ENCODE assay signal across 8 cellular contexts in the genomic region with DNA sequence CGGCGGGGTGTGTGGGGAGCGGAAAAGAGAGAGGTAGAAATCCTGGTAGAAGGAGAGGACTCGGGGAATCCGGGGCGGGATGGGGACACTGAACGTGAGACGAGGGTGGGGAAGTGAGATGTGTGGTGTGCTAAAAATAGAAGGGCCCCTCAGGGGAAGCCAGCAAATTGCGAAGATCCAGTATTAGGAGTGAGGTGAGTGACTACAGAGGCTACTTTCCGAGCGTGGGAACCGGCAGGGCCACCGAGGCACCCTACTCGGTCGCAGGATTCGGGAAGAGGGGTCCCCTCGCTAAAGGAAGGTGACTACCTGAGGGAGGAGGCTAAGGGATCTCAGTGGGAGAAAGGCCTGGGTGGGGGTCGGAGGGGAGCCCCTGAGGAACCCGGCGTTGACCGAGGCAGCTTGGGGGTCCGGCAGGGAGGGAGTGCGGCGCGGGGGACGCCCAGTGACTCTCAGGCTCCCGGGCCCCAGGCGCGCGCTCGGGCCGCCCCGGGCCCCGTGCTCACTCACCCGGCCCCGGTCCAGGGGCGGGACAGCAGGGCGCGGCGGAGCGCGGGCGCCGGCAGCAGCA. TPM values are rescaled to one million over a fixed set of nuclear protein-coding genes. Genes with fewer than 3 reads are reported as not detected.
A peak's percentile ranks its signal among the peaks of the same experiment; 100 is the strongest.
DNase-seq lines count a peak whose midpoint lies in the region; ATAC-seq and TF ChIP-seq lines count a peak whose summit lies in the region.

No MANE protein-coding gene starts in this region.

- peak overlapping the region; percentile 65 for H2AFZ ChIP-seq in parathyroid adenoma

- peaks cover 19% of the 10 kb centered on the region for H3K4me1 Mint-ChIP-seq in T-helper 17 cell

- no peaks in the 10 kb centered on the region for H3K27me3 ChIP-seq in parathyroid adenoma (ENCODE audit: control insufficient read depth, insufficient read depth, low read length)

- peak overlapping the region; percentile 91 for H3K4me2 ChIP-seq in parathyroid adenoma (ENCODE audit: low read length)

- H3K4me3 ChIP-seq in HFF-Myc (replicated peaks; ENCODE audit: low read depth, low read length): peak overlapping the region; percentile 76
- peak overlapping the region; percentile 82 for H3K4me3 ChIP-seq in fibroblast of pulmonary artery (replicated peaks; ENCODE audit: low read depth, low read length)
- peak overlapping the region; percentile 51 for H3K4me3 ChIP-seq in parathyroid adenoma (ENCODE audit: low read depth, low read length)

- no peaks in the 10 kb centered on the region for H3K79me2 ChIP-seq in parathyroid adenoma

- no peaks in the 10 kb centered on the region for H3K36me3 ChIP-seq in parathyroid adenoma (ENCODE audit: control insufficient read depth, insufficient read depth, low read length)

- H3K9me3 ChIP-seq in T-helper 17 cell (ENCODE audit: control insufficient read depth, low read length, poor library complexity, severe bottlenecking) (no peaks in the 10 kb centered on the region), parathyroid adenoma (ENCODE audit: control insufficient read depth, low read length) (no peaks in the 10 kb centered on the region)

- DNase-seq in COLO668 (lab: John Stamatoyannopoulos, UW; ENCODE audit: unreplicated experiment) (peak; percentile 56), HFF-Myc (ENCODE audit: extremely low read depth, low read depth) (no peak), T-helper 17 cell (no peak), fibroblast of pulmonary artery (ENCODE audit: low read depth) (peak; percentile 10), NCI-H187 treated with DMSO at 0.1 percent for 48 hours (lab: John Stamatoyannopoulos, UW) (no peak), NCI-H1694 (lab: John Stamatoyannopoulos, UW) (no peak), islet precursor cell (no peak)

- H3K9ac ChIP-seq in parathyroid adenoma: no peak overlapping the region

- TF ChIP-seq CTCF in HFF-Myc (IDR thresholded peaks at IDR 0.05; ENCODE audit: low read depth, low read length, missing control alignments): no peak
- TF ChIP-seq CTCF in fibroblast of pulmonary artery (IDR thresholded peaks at IDR 0.05; ENCODE audit: low read length, missing control alignments): no peak
- no peak for TF ChIP-seq CTCF in parathyroid adenoma (IDR thresholded peaks at IDR 0.05)

- H3K27ac Mint-ChIP-seq in T-helper 17 cell: peak overlapping the region; percentile 89

- H3K4me1 ChIP-seq in parathyroid adenoma: peaks cover 7% of the 10 kb centered on the region

- H3K27me3 Mint-ChIP-seq in T-helper 17 cell: no peaks in the 10 kb centered on the region

- peak overlapping the region; percentile 95 for H3K4me3 Mint-ChIP-seq in T-helper 17 cell

- no peaks in the 10 kb centered on the region for H3K36me3 Mint-ChIP-seq in T-helper 17 cell (ENCODE audit: low read depth)

- no peak for ATAC-seq in T-helper 17 cell

- H3K27ac ChIP-seq in parathyroid adenoma: peak overlapping the region; percentile 88

RNA-seq across cellular contexts. Expression of gene ALDH4A1, which starts 0.3 kb away (rescaled TPM):
- 1 to 10 TPM; 1.1 to 1.2 TPM for total RNA-seq in T-helper 17 cell

RNA-seq across cellular contexts. Expression of gene TAS1R2, which starts 42.6 kb away (rescaled TPM):
- total RNA-seq in T-helper 17 cell: not detected

RNA-seq across cellular contexts. Expression of gene IFFO2, which starts 54.4 kb away (rescaled TPM):
- 100 to 1,000 TPM in 1 of 2 donors, 10 to 100 TPM in 1; 99.8 to 119 TPM for total RNA-seq in T-helper 17 cell

Comparison
In these comparisons a context has a peak if more than half of its experiments do, and no peak if none do; other contexts are left out.
1. DNase-seq: peak in COLO668 (single experiment) and fibroblast of pulmonary artery (single experiment); none in HFF-Myc (single experiment), T-helper 17 cell (0 of 3), NCI-H187 treated with DMSO at 0.1 percent for 48 hours (single experiment), NCI-H1694 (single experiment) and islet precursor cell (single experiment).
2. Peak in every context shown above with its lines, with median percentiles within 50 percentile points of each other: H3K4me3 ChIP-seq.